Comparison of ENCODE assay signal across 14 cellular contexts in genomic region chr2:8602809-8603208, GRCh38.
DNase-seq lines count a peak whose midpoint lies in the region; ATAC-seq, FAIRE-seq and TF ChIP-seq lines count a peak whose summit lies in the region.
"Had no signal": no experiment of that assay in that cellular context is flagged by ENCODE, and none has a peak within 500 bp of the region (broad histone marks: within the 10 kb centered on the region; RNA-seq: fewer than 3 reads in every experiment).

No MANE protein-coding gene starts in this region.

- CTCF ChIA-PET in Calu3 (lab: Charles Lee), result no interaction called here

- H3K27ac Mint-ChIP-seq in Calu3 (ENCODE audit: unreplicated experiment), result peak overlapping the region; percentile 44
- no peak overlapping the region for H3K27ac Mint-ChIP-seq in T-helper 17 cell
- H3K27ac Mint-ChIP-seq: activated CD4-positive, alpha-beta memory T cell treated with anti-CD3 and anti-CD28 coated beads, Interleukin-2, amount 10 ng/mL, durations not matched to agents 7 days and 5 days; endodermal cell had no signal

- no peaks in the 10 kb centered on the region for H3K36me3 ChIP-seq in small intestine (ENCODE audit: control insufficient read depth in 2 of 2, insufficient read depth in 2 of 2, low read length in 2 of 2)
- H3K36me3 ChIP-seq: SJSA1, stomach had no signal

- H3K4me3 Mint-ChIP-seq in Calu3 (ENCODE audit: low read depth, unreplicated experiment), result no peak overlapping the region
- no peak overlapping the region for H3K4me3 Mint-ChIP-seq in T-helper 17 cell
- H3K4me3 Mint-ChIP-seq: activated CD4-positive, alpha-beta memory T cell treated with anti-CD3 and anti-CD28 coated beads, Interleukin-2, amount 10 ng/mL, durations not matched to agents 7 days and 5 days; endodermal cell had no signal

- TF ChIP-seq CTCF in Calu3 (IDR thresholded peaks at IDR 0.05; ENCODE audit: unreplicated experiment), result no peak
- TF ChIP-seq CTCF in LNCaP clone FGC (IDR thresholded peaks at IDR 0.05; ENCODE audit: control insufficient read depth, extremely low read depth, insufficient read depth), result no peak

- H3K4me1 ChIP-seq in small intestine (ENCODE audit: control insufficient read depth in 2 of 2, insufficient read depth in 1 of 2, low read depth in 1 of 2, low read length in 1 of 2), result peaks cover 0 to 9% of the 10 kb centered on the region in 2 donors
- H3K4me1 ChIP-seq: stomach had no signal

- H3K36me3 Mint-ChIP-seq in Calu3 (ENCODE audit: insufficient read depth, unreplicated experiment) (peaks cover 8% of the 10 kb centered on the region), T-helper 17 cell (ENCODE audit: low read depth) (no peaks in the 10 kb centered on the region)

- WGBS in small intestine, 3 donors, result 77 to 88% (median 84%) methylated on average over 3 of the region's 3 CpGs

- DNase-seq in Calu3 (peak; percentile 34), LNCaP clone FGC (ENCODE audit: low read depth) (peak; percentile 61), islet precursor cell (peak; percentile 45), NCI-H2227 treated with DMSO at 0.1 percent for 48 hours (lab: John Stamatoyannopoulos, UW) (no peak), T-helper 17 cell (no peak), small intestine (no peak)
- DNase-seq: activated CD4-positive, alpha-beta memory T cell treated with anti-CD3 and anti-CD28 coated beads, Interleukin-2, amount 10 ng/mL, durations not matched to agents 7 days and 5 days; endodermal cell; H7; NCI-H2171; stomach had no signal

- H3K9me3 Mint-ChIP-seq in Calu3 (ENCODE audit: low read depth, unreplicated experiment), result no peaks in the 10 kb centered on the region
- H3K9me3 Mint-ChIP-seq: activated CD4-positive, alpha-beta memory T cell treated with anti-CD3 and anti-CD28 coated beads, Interleukin-2, amount 10 ng/mL, durations not matched to agents 7 days and 5 days; endodermal cell had no signal

- intact Hi-C loops in Calu3 (cut with micrococcal nuclease; ENCODE audit: unreplicated experiment), result no loop called here

- ATAC-seq in GM21576 (IDR thresholded peaks at IDR 0.05; ENCODE audit: unreplicated experiment) (peak; percentile 42), T-helper 17 cell (no peak), HG03521 (IDR thresholded peaks at IDR 0.05; ENCODE audit: unreplicated experiment) (no peak)

- H3K4me1 Mint-ChIP-seq in Calu3 (ENCODE audit: low read depth, unreplicated experiment) (peaks cover 43% of the 10 kb centered on the region), T-helper 17 cell (peaks cover 3% of the 10 kb centered on the region)
- H3K4me1 Mint-ChIP-seq: endodermal cell had no signal

- no peaks in the 10 kb centered on the region for H3K27me3 ChIP-seq in small intestine (ENCODE audit: control insufficient read depth in 2 of 2, insufficient read depth in 2 of 2, low read length in 2 of 2)
- H3K27me3 ChIP-seq: SJSA1, stomach had no signal

- H3K27ac ChIP-seq in small intestine (ENCODE audit: low read depth in 1 of 2, low read length in 1 of 2), result no peak overlapping the region
- H3K27ac ChIP-seq: SJSA1, stomach had no signal

- BruUV-seq in Calu3 (replicated peaks; lab: Mats Ljungman, UMichigan), result no TSS peak

- H3K4me3 ChIP-seq in LNCaP clone FGC (ENCODE audit: low read depth, low read length) (no peak overlapping the region), small intestine (ENCODE audit: low read depth in 1 of 2, low read length in 2 of 2) (no peak overlapping the region)
- H3K4me3 ChIP-seq: SJSA1, stomach had no signal

- H3K27me3 Mint-ChIP-seq in Calu3 (ENCODE audit: unreplicated experiment), result no peaks in the 10 kb centered on the region
- no peaks in the 10 kb centered on the region for H3K27me3 Mint-ChIP-seq in T-helper 17 cell

- FAIRE-seq in small intestine (lab: Jason Lieb, UNC), result no peak

- H3K9me3 ChIP-seq in T-helper 17 cell (ENCODE audit: control insufficient read depth, low read length, poor library complexity, severe bottlenecking) (no peaks in the 10 kb centered on the region), small intestine (ENCODE audit: control insufficient read depth, low read depth) (no peaks in the 10 kb centered on the region)
- H3K9me3 ChIP-seq: SJSA1, stomach had no signal

Comparison
In these comparisons a context has a peak if more than half of its experiments do, and no peak if none do; other contexts are left out.
1. DNase-seq: peak in Calu3 (single experiment), LNCaP clone FGC (single experiment) and islet precursor cell (single experiment); none in NCI-H2227 treated with DMSO at 0.1 percent for 48 hours (single experiment), T-helper 17 cell (0 of 3) and small intestine (single experiment).